ENCODE assay signal across 16 cellular contexts in the genomic region with DNA sequence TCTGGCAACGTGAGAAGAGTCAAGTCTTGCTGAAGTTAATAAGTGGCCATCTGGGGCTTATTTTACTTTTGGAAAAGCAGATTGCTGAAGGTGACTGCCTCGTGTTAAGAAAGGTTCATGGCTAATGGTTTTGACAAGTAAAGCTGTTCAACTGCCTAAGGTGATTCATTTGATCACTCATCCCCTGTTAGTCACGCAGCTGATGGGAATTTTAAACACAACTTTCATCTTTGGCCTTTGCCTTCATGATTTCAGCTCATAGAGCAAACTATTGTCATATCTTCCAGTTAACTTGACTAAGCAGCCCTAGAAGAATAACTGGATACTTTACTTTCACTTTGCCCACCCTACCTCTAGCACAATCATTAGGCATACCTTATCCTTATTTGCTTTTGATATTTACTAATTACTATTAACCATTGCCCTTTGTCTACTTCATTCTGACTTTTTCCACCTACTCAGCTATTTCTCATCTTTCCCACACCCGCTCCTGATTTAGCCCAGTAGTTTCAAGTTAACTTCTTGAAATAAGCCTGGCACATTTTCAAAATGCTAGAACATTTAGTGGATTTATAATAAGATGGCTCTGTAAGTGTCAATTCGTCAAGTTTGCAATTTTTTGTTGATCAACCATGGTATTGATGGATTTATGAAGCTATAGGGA.
A peak's percentile ranks its signal among the peaks of the same experiment; 100 is the strongest.
DNase-seq lines count a peak whose midpoint lies in the region; ATAC-seq and TF ChIP-seq lines count a peak whose summit lies in the region.
"Had no signal": no experiment of that assay in that cellular context is flagged by ENCODE, and none has a peak within 500 bp of the region (broad histone marks: within the 10 kb centered on the region; RNA-seq: fewer than 3 reads in every experiment).

No MANE protein-coding gene starts in this region.

- no peak overlapping the region for H3K14ac ChIP-seq in IMR-90 (replicated peaks; ENCODE audit: low read depth, low read length)

- H3K36me3 Mint-ChIP-seq in Caco-2 (ENCODE audit: insufficient read depth, unreplicated experiment) = peaks cover 11% of the 10 kb centered on the region
- H3K36me3 Mint-ChIP-seq: naive thymus-derived CD8-positive, alpha-beta T cell had no signal

- H2AFZ ChIP-seq in IMR-90 (replicated peaks; ENCODE audit: low read length, poor library complexity) = no peak overlapping the region

- H4K8ac ChIP-seq in IMR-90 (ENCODE audit: low read depth in 2 of 2, low read length in 2 of 2) = no peak overlapping the region; a peak in 2 of 4 replicates

- H3K4me1 ChIP-seq in IMR-90 (ENCODE audit: control insufficient read depth, insufficient read depth, low read length) (peaks cover 3% of the 10 kb centered on the region; the same call in 1 of the 2 replicates), Caco-2 (no peaks in the 10 kb centered on the region)
- H3K4me1 ChIP-seq: spleen had no signal

- H3K79me1 ChIP-seq in IMR-90 (ENCODE audit: low read depth in 1 of 2, low read length in 2 of 2) = no peaks in the 10 kb centered on the region

- H2BK5ac ChIP-seq in IMR-90 (ENCODE audit: low read depth, low read length, poor library complexity, severe bottlenecking) = peak overlapping the region; percentile 69

- POLR2A ChIA-PET in IMR-90 (lab: Charles Lee; ENCODE audit: unreplicated experiment) (no interaction called here), Caco-2 (lab: Charles Lee) (no interaction called here)

- no peaks in the 10 kb centered on the region; the same call in 1 of the 2 replicates for H3K27me3 ChIP-seq in IMR-90 (ENCODE audit: control insufficient read depth, insufficient read depth, low read length)
- no peaks in the 10 kb centered on the region for H3K27me3 ChIP-seq in kidney epithelial cell (ENCODE audit: control insufficient read depth, insufficient read depth, low read length)
- H3K27me3 ChIP-seq in Caco-2 (replicated peaks; ENCODE audit: control insufficient read depth, insufficient read depth, low read length) = no peaks in the 10 kb centered on the region

- H3K27ac ChIP-seq in IMR-90 (ENCODE audit: insufficient read depth, low read length) = no peak overlapping the region
- H3K27ac ChIP-seq: spleen had no signal

- no peak overlapping the region for H3K9ac ChIP-seq in IMR-90 (ENCODE audit: low read depth, low read length)

- CTCF ChIA-PET in IMR-90 (lab: Yijun Ruan, JAX) (no interaction called here), Caco-2 (lab: Charles Lee) (no interaction called here)

- H3K4me2 ChIP-seq in IMR-90 (ENCODE audit: low read depth, low read length) = peak overlapping the region; percentile 59; the same call in 1 of the 2 replicates

- H3K9me3 ChIP-seq in IMR-90 (ENCODE audit: control insufficient read depth, insufficient read depth, low read length) = no peaks in the 10 kb centered on the region
- no peaks in the 10 kb centered on the region for H3K9me3 ChIP-seq in Caco-2
- H3K9me3 ChIP-seq: spleen had no signal

- peak overlapping the region; percentile 28; the same call in 1 of the 2 replicates for H2BK20ac ChIP-seq in IMR-90 (ENCODE audit: low read depth, low read length)

- H3K36me3 ChIP-seq in IMR-90 (ENCODE audit: control insufficient read depth, insufficient read depth, low read length) (no peaks in the 10 kb centered on the region), kidney epithelial cell (ENCODE audit: control insufficient read depth, insufficient read depth, low read length) (no peaks in the 10 kb centered on the region), Caco-2 (ENCODE audit: control insufficient read depth, insufficient read depth, low read length) (no peaks in the 10 kb centered on the region)
- H3K36me3 ChIP-seq: spleen had no signal

- no peak overlapping the region for H4K5ac ChIP-seq in IMR-90 (ENCODE audit: low read depth, low read length)

- H2AK9ac ChIP-seq in IMR-90 (replicated peaks; ENCODE audit: low read depth, low read length, poor library complexity) = no peak overlapping the region

- no peak for TF ChIP-seq RAD21 in IMR-90 (IDR thresholded peaks at IDR 0.05; ENCODE audit: low read length)

- in situ Hi-C loops in Caki2 (cut with HindIII; ENCODE audit: low pct_unique_long_range_greater_than_20kb, low sequenced_read_pairs) = no loop called here
- in situ Hi-C loops in IMR-90 (cut with MboI; ENCODE audit: low sequenced_read_pairs) = no loop called here
- in situ Hi-C loops in astrocyte of the spinal cord (cut with HindIII; ENCODE audit: low sequenced_read_pairs) = no loop called here

- no peak overlapping the region for H3K4me3 ChIP-seq in IMR-90 (ENCODE audit: insufficient read depth, low read depth, low read length)
- H3K4me3 ChIP-seq in astrocyte of the spinal cord (ENCODE audit: low read depth, low read length) = no peak overlapping the region
- no peak overlapping the region for H3K4me3 ChIP-seq in kidney epithelial cell (ENCODE audit: low read depth, low read length)
- H3K4me3 ChIP-seq in Caco-2 (ENCODE audit: low read depth, low read length) = no peak overlapping the region
- H3K4me3 ChIP-seq: GM12878, spleen had no signal

- no peaks in the 10 kb centered on the region for H3K9me1 ChIP-seq in IMR-90 (ENCODE audit: insufficient read depth, low read length)

- H3K56ac ChIP-seq in IMR-90 (ENCODE audit: extremely low read depth, insufficient read depth, low read length) = no peak overlapping the region

- H3K18ac ChIP-seq in IMR-90 (ENCODE audit: low read depth, low read length) = no peak overlapping the region; the same call in 1 of the 2 replicates

- no peak overlapping the region for H2AK5ac ChIP-seq in IMR-90 (ENCODE audit: low read depth, low read length)

- no peak overlapping the region for H3K23ac ChIP-seq in IMR-90 (ENCODE audit: low read depth, low read length)

- TF ChIP-seq POLR2A in IMR-90 (IDR thresholded peaks at IDR 0.05; ENCODE audit: low read depth, low read length) = no peak

- H3K4me1 Mint-ChIP-seq in Caco-2 (ENCODE audit: low read depth, unreplicated experiment) = no peaks in the 10 kb centered on the region

- H3K27ac Mint-ChIP-seq in Caco-2 (ENCODE audit: unreplicated experiment) = no peak overlapping the region
- H3K27ac Mint-ChIP-seq: activated CD4-positive, alpha-beta T cell treated with anti-CD3 and anti-CD28 coated beads, Interleukin-2, amount 10 ng/mL, durations not matched to agents 7 days and 5 days; naive thymus-derived CD8-positive, alpha-beta T cell had no signal

- ATAC-seq in IMR-90 (ENCODE audit: low read depth) (no peak; the same call in 1 of the 2 replicates), GM18867 (IDR thresholded peaks at IDR 0.05; ENCODE audit: unreplicated experiment) (no peak)
- ATAC-seq: GM12878; naive thymus-derived CD8-positive, alpha-beta T cell had no signal

- H3K9me3 Mint-ChIP-seq in Caco-2 (ENCODE audit: unreplicated experiment) = no peaks in the 10 kb centered on the region
- H3K9me3 Mint-ChIP-seq: activated CD4-positive, alpha-beta T cell treated with anti-CD3 and anti-CD28 coated beads, Interleukin-2, amount 10 ng/mL, durations not matched to agents 7 days and 5 days; naive thymus-derived CD8-positive, alpha-beta T cell had no signal

- no peaks in the 10 kb centered on the region for H4K20me1 ChIP-seq in IMR-90 (ENCODE audit: insufficient read depth, low read length)

- dilution Hi-C loops in IMR-90 (cut with HindIII; ENCODE audit: low sequenced_read_pairs, unreplicated experiment) = no loop called here

- no peaks in the 10 kb centered on the region for H3K27me3 Mint-ChIP-seq in Caco-2 (ENCODE audit: insufficient read depth, unreplicated experiment)
- H3K27me3 Mint-ChIP-seq: activated CD4-positive, alpha-beta T cell treated with anti-CD3 and anti-CD28 coated beads, Interleukin-2, amount 10 ng/mL, durations not matched to agents 7 days and 5 days; naive thymus-derived CD8-positive, alpha-beta T cell had no signal

- H2BK120ac ChIP-seq in IMR-90 (ENCODE audit: low read depth, low read length) = peak overlapping the region; percentile 58

- no peak overlapping the region for H4K91ac ChIP-seq in IMR-90 (ENCODE audit: insufficient read depth, low read depth, low read length)

- BruUV-seq in IMR-90 (replicated peaks; lab: Mats Ljungman, UMichigan) = no TSS peak
- BruUV-seq in Caco-2 (replicated peaks; lab: Mats Ljungman, UMichigan) = no TSS peak

- H2BK15ac ChIP-seq in IMR-90 (ENCODE audit: low read depth, low read length) = no peak overlapping the region; the same call in 2 of the 3 replicates

- peak; percentile 40 for DNase-seq in Caki2 (ENCODE audit: low read depth)
- DNase-seq in IMR-90 = peak; percentile 84
- DNase-seq in astrocyte of the spinal cord (ENCODE audit: low read depth, low spot score) = peak; percentile 46
- DNase-seq in kidney epithelial cell (ENCODE audit: low read depth) = peak; percentile 19
- DNase-seq in SKM-1 (lab: John Stamatoyannopoulos, UW; ENCODE audit: unreplicated experiment) = no peak
- no peak for DNase-seq in SIG-M5 (lab: John Stamatoyannopoulos, UW)
- no peak for DNase-seq in Caco-2
- DNase-seq: activated CD4-positive, alpha-beta T cell treated with anti-CD3 and anti-CD28 coated beads, Interleukin-2, amount 10 ng/mL, durations not matched to agents 7 days and 5 days; anterior cingulate cortex; COR-L47; MM.1S; naive thymus-derived CD8-positive, alpha-beta T cell; NCI-H510A; spleen had no signal

- H3K4me3 Mint-ChIP-seq in Caco-2 (ENCODE audit: unreplicated experiment) = no peak overlapping the region
- H3K4me3 Mint-ChIP-seq: activated CD4-positive, alpha-beta T cell treated with anti-CD3 and anti-CD28 coated beads, Interleukin-2, amount 10 ng/mL, durations not matched to agents 7 days and 5 days; naive thymus-derived CD8-positive, alpha-beta T cell had no signal

- no peak overlapping the region; the same call in 1 of the 2 replicates for H3K4ac ChIP-seq in IMR-90 (ENCODE audit: low read depth, low read length)

- WGBS in IMR-90 (ENCODE audit: extremely low coverage in 2 of 2, insufficient read length in 1 of 2), 2 experiments = 40% methylated on average over 1 of the region's 5 CpGs; no CpG with 5 or more reads in 1 of the 2 experiments

- intact Hi-C loops in IMR-90 (cut with micrococcal nuclease) = no loop called here
- intact Hi-C loops in Caco-2 (cut with micrococcal nuclease; ENCODE audit: unreplicated experiment) = no loop called here

- TF ChIP-seq CTCF in IMR-90 (conservative IDR thresholded peaks at IDR 0.05; ENCODE audit: low read depth, low read length) (no peak), astrocyte of the spinal cord (IDR thresholded peaks at IDR 0.05; ENCODE audit: low read depth, low read length) (no peak), kidney epithelial cell (IDR thresholded peaks at IDR 0.05; ENCODE audit: insufficient read depth, low read length, poor library complexity, severe bottlenecking) (no peak), Caco-2 (IDR thresholded peaks at IDR 0.05; ENCODE audit: insufficient read depth in 1 of 2, low read depth in 1 of 2, low read length in 1 of 2, severe bottlenecking in 1 of 2, unreplicated experiment in 1 of 2) (no peak)

TF ChIP-seq in IMR-90, 13 proteins besides CTCF, POLR2A, EP300 and RAD21 (continues in another document):
- TF ChIP-seq BHLHE40 (IDR thresholded peaks at IDR 0.05; ENCODE audit: low read depth, low read length) = peak; percentile 15; the same call in 1 of the 2 replicates
- peak; percentile 10; the same call in 1 of the 2 replicates for TF ChIP-seq MAFK (IDR thresholded peaks at IDR 0.05; ENCODE audit: low read depth, low read length)
- no peak for TF ChIP-seq NFE2L2 (IDR thresholded peaks at IDR 0.05; ENCODE audit: low read depth, low read length)
- TF ChIP-seq MXI1 (IDR thresholded peaks at IDR 0.05; ENCODE audit: borderline replicate concordance, low read depth, low read length) = no peak

Comparison
In these comparisons a context has a peak if more than half of its experiments do, and no peak if none do; other contexts are left out.
1. DNase-seq: peak in Caki2 (single experiment), IMR-90 (single experiment), astrocyte of the spinal cord (single experiment) and kidney epithelial cell (single experiment); none in SKM-1 (single experiment), SIG-M5 (single experiment) and Caco-2 (0 of 2).